Comparison of ENCODE assay signal across 3 cellular contexts in the genomic region with DNA sequence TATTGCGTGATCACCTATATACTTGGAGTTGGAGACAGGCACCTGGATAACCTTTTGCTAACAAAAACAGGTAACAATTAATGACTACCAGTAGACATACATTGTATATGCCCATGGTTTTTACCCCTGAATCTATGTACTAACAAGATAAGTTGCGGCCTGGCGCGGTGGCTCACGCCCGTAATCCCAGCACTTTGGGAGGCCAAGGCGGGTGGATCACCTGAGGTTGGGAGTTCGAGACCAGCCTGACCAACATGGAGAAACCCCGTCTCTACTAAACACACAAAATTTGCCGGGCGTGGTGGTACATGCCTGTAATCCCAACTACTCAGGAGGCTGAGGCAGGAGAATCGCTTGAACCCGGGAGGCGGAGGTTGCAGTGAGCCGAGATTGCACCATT.
A peak's percentile ranks its signal among the peaks of the same experiment; 100 is the strongest.
DNase-seq lines count a peak whose midpoint lies in the region; ATAC-seq and TF ChIP-seq lines count a peak whose summit lies in the region.
"Not testable (repeated sequence)": the region's sequence is repeated elsewhere in the genome, so short reads cannot be mapped to it uniquely, and the experiment has no call there.

No MANE protein-coding gene starts in this region.

- not testable (repeated sequence) for H4K20me1 ChIP-seq in smooth muscle cell (ENCODE audit: low read depth)

- peaks cover 78% of the 10 kb centered on the region for H3K4me1 Mint-ChIP-seq in HFFc6 (ENCODE audit: low read depth)
- H3K4me1 Mint-ChIP-seq in stimulated activated naive B cell treated with anti-CD40 and anti-IgM and Interleukin-4, amounts not matched to agents 10 μg/mL and 1 μg/mL and 100 μg/mL, for 72 hours: not testable (repeated sequence)

- not testable (repeated sequence) for DNase-seq in HFFc6; smooth muscle cell (lab: John Stamatoyannopoulos, UW; ENCODE audit: unreplicated experiment); stimulated activated naive B cell treated with anti-CD40 and anti-IgM and Interleukin-4, amounts not matched to agents 10 μg/mL and 1 μg/mL and 100 μg/mL, for 72 hours

- over 99% methylated on average over 15 of the region's 15 CpGs for WGBS in smooth muscle cell (ENCODE audit: low lambda C conversion rate)

- H2AFZ ChIP-seq in smooth muscle cell (ENCODE audit: low read depth): not testable (repeated sequence)

- not testable (repeated sequence) for H3K4me3 Mint-ChIP-seq in HFFc6; stimulated activated naive B cell treated with anti-CD40 and anti-IgM and Interleukin-4, amounts not matched to agents 10 μg/mL and 1 μg/mL and 100 μg/mL, for 72 hours

- peaks cover 21% of the 10 kb centered on the region for H3F3A ChIP-seq in smooth muscle cell (ENCODE audit: low read depth)

- not testable (repeated sequence) for H3K9ac ChIP-seq in smooth muscle cell (ENCODE audit: low read depth)

- H3K9me3 Mint-ChIP-seq in HFFc6; stimulated activated naive B cell treated with anti-CD40 and anti-IgM and Interleukin-4, amounts not matched to agents 10 μg/mL and 1 μg/mL and 100 μg/mL, for 72 hours: not testable (repeated sequence)

- H3K4me1 ChIP-seq in smooth muscle cell (ENCODE audit: low read depth): peaks cover 20% of the 10 kb centered on the region

- not testable (repeated sequence) for H3K27me3 Mint-ChIP-seq in HFFc6 (ENCODE audit: insufficient read depth); stimulated activated naive B cell treated with anti-CD40 and anti-IgM and Interleukin-4, amounts not matched to agents 10 μg/mL and 1 μg/mL and 100 μg/mL, for 72 hours

- not testable (repeated sequence) for H3K4me2 ChIP-seq in smooth muscle cell

- not testable (repeated sequence) for H3K36me3 ChIP-seq in smooth muscle cell (ENCODE audit: low read depth)

- H3K79me2 ChIP-seq in smooth muscle cell (ENCODE audit: low read depth): not testable (repeated sequence)

- ATAC-seq in stimulated activated naive B cell treated with anti-CD40 and anti-IgM and Interleukin-4, amounts not matched to agents 10 μg/mL and 1 μg/mL and 100 μg/mL, for 72 hours (replicated peaks): not testable (repeated sequence)

- not testable (repeated sequence) for H3K9me3 ChIP-seq in smooth muscle cell (replicated peaks; ENCODE audit: low read depth)

- peak overlapping the region; percentile 95 for H3K27ac ChIP-seq in smooth muscle cell (ENCODE audit: low read depth)

- peak overlapping the region; percentile 48; the same call in 1 of the 2 replicates for H3K27ac Mint-ChIP-seq in HFFc6
- H3K27ac Mint-ChIP-seq in stimulated activated naive B cell treated with anti-CD40 and anti-IgM and Interleukin-4, amounts not matched to agents 10 μg/mL and 1 μg/mL and 100 μg/mL, for 72 hours: peak overlapping the region; percentile 28

- H3K4me3 ChIP-seq in smooth muscle cell: not testable (repeated sequence)

- not testable (repeated sequence) for H3K27me3 ChIP-seq in smooth muscle cell (ENCODE audit: low read depth)

- H3K36me3 Mint-ChIP-seq in HFFc6 (ENCODE audit: low read depth): peaks cover 17% of the 10 kb centered on the region
- H3K36me3 Mint-ChIP-seq in stimulated activated naive B cell treated with anti-CD40 and anti-IgM and Interleukin-4, amounts not matched to agents 10 μg/mL and 1 μg/mL and 100 μg/mL, for 72 hours: peaks cover 16 to 23% of the 10 kb centered on the region in 2 donors

- TF ChIP-seq CTCF in HFFc6 (IDR thresholded peaks at IDR 0.05); smooth muscle cell (IDR thresholded peaks at IDR 0.05; ENCODE audit: borderline replicate concordance, insufficient read depth, poor library complexity, severe bottlenecking): not testable (repeated sequence)
